8 cellular contexts compared by ENCODE assay signal in genomic region chr9:127450831-127451680, GRCh38. TPM values are rescaled to one million over a fixed set of nuclear protein-coding genes. Genes with fewer than 3 reads are reported as not detected.
DNase-seq lines count a peak whose midpoint lies in the region; ATAC-seq, FAIRE-seq and TF ChIP-seq lines count a peak whose summit lies in the region.

LRSAM1 (plus strand) TSS chr9:127451510; CDS start chr9:127454528, 3,018 bp downstream.
RPL12 (minus strand) TSS chr9:127451406; CDS start chr9:127451317, 89 bp downstream.

- no peaks in the 10 kb centered on the region for H3K9me3 Mint-ChIP-seq in WTC11

- H3K27me3 Mint-ChIP-seq in WTC11 (ENCODE audit: low read depth), result no peaks in the 10 kb centered on the region

- H3K27me3 ChIP-seq in bronchial epithelial cell (ENCODE audit: control insufficient read depth, insufficient read depth, low read length) (no peaks in the 10 kb centered on the region), smooth muscle cell (ENCODE audit: low read depth) (no peaks in the 10 kb centered on the region)

- H3K36me3 ChIP-seq in bronchial epithelial cell (ENCODE audit: control insufficient read depth, insufficient read depth, low read length) (peaks cover 31% of the 10 kb centered on the region), smooth muscle cell (ENCODE audit: low read depth) (no peaks in the 10 kb centered on the region)

- TF ChIP-seq CTCF in WTC11 (IDR thresholded peaks at IDR 0.05), result no peak
- no peak for TF ChIP-seq CTCF in bronchial epithelial cell (IDR thresholded peaks at IDR 0.05; ENCODE audit: insufficient read depth, low read length, severe bottlenecking)
- TF ChIP-seq CTCF in smooth muscle cell (IDR thresholded peaks at IDR 0.05; ENCODE audit: borderline replicate concordance, insufficient read depth, poor library complexity, severe bottlenecking), result no peak

- H3K4me1 ChIP-seq in smooth muscle cell (ENCODE audit: low read depth), result peaks cover 17% of the 10 kb centered on the region

- peaks cover 38% of the 10 kb centered on the region for H3F3A ChIP-seq in smooth muscle cell (ENCODE audit: low read depth)

- H3K4me2 ChIP-seq in smooth muscle cell, result peak within 1 kb of the TSS; percentile 94

- H2AFZ ChIP-seq in smooth muscle cell (ENCODE audit: low read depth), result peak within 1 kb of the TSS; percentile 94

- peaks cover 50% of the 10 kb centered on the region for H4K20me1 ChIP-seq in smooth muscle cell (ENCODE audit: low read depth)

- peaks cover 62% of the 10 kb centered on the region for H3K36me3 Mint-ChIP-seq in WTC11

- peak within 1 kb of the TSS; percentile 99 for H3K27ac Mint-ChIP-seq in WTC11

- POLR2A ChIA-PET in WTC11 (lab: Charles Lee), result interaction anchor here (0.9 to 1.4 kb wide), 5 partner anchors 9 to 419 kb away, joined by 3 to 9 read pairs (median 4); partner anchors contain the start of gene ZNF79

- peak within 1 kb of the TSS; percentile 94 for H3K9ac ChIP-seq in smooth muscle cell (ENCODE audit: low read depth)

- H3K4me3 Mint-ChIP-seq in WTC11, result peak within 1 kb of the TSS; percentile 97

- peak; percentile 97 for DNase-seq in AG08395 (ENCODE audit: low spot score)
- DNase-seq in NCI-H226, result peak; percentile 80
- peak; percentile 98 for DNase-seq in WTC11 (ENCODE audit: low spot score)
- peak; percentile 78 for DNase-seq in bronchial epithelial cell (ENCODE audit: low read depth)
- DNase-seq in iPS-NIHi7 (ENCODE audit: extremely low spot score), result peak; percentile 98
- DNase-seq in smooth muscle cell (lab: John Stamatoyannopoulos, UW; ENCODE audit: unreplicated experiment), result peak; percentile 94

- peak within 1 kb of the TSS; percentile 89 for H3K27ac ChIP-seq in smooth muscle cell (ENCODE audit: low read depth)

- CTCF ChIA-PET in WTC11 (lab: Charles Lee), result interaction anchor here (1.0 to 2.5 kb wide), 3 partner anchors 27 to 284 kb away, joined by 3 to 11 read pairs (median 4); partner anchors contain the start of genes TOR2A and ZNF79

- H3K9me3 ChIP-seq in smooth muscle cell (replicated peaks; ENCODE audit: low read depth), result no peaks in the 10 kb centered on the region

- no peak for FAIRE-seq in bronchial epithelial cell (lab: Jason Lieb, UNC)

- H3K4me3 ChIP-seq in bronchial epithelial cell (ENCODE audit: low read depth, low read length) (peak within 1 kb of the TSS; percentile 89), smooth muscle cell (peak within 1 kb of the TSS; percentile 86)

- under 1% methylated on average over 73 of the region's 73 CpGs for WGBS in smooth muscle cell (ENCODE audit: low lambda C conversion rate)

- peaks cover 34% of the 10 kb centered on the region for H3K4me1 Mint-ChIP-seq in WTC11

- H3K79me2 ChIP-seq in smooth muscle cell (ENCODE audit: low read depth), result peaks cover 36% of the 10 kb centered on the region

- ATAC-seq in GM18909 (IDR thresholded peaks at IDR 0.05; ENCODE audit: poor library complexity, unreplicated experiment), result peak; percentile 70
- ATAC-seq in HG03159 (IDR thresholded peaks at IDR 0.05; ENCODE audit: unreplicated experiment), result peak; percentile 65
- peak; percentile 50 for ATAC-seq in WTC11

TF ChIP-seq in WTC11, 78 proteins besides CTCF, POLR2A, EP300 and RAD21 (continues in another document):
- TF ChIP-seq FOXP1 (CRISPR knock-in tag; IDR thresholded peaks at IDR 0.05; ENCODE audit: borderline replicate concordance) (0 out of 2 replicates have a peak, but pooled peaks have one; percentile 81), TCF7 (CRISPR knock-in tag; IDR thresholded peaks at IDR 0.05; ENCODE audit: low read depth) (no peak), TEAD1 (CRISPR knock-in tag; IDR thresholded peaks at IDR 0.05) (peak; percentile 85), ZMAT4 (CRISPR knock-in tag; IDR thresholded peaks at IDR 0.05) (peak; percentile 13; the same call in 1 of the 2 replicates), ZNF232 (CRISPR knock-in tag; IDR thresholded peaks at IDR 0.05) (0 out of 2 replicates have a peak, but pooled peaks have one; percentile 44), E2F1 (CRISPR knock-in tag; IDR thresholded peaks at IDR 0.05) (0 out of 2 replicates have a peak, but pooled peaks have one; percentile 47), CREM (CRISPR knock-in tag; IDR thresholded peaks at IDR 0.05) (peak; percentile 91), AR (CRISPR knock-in tag; IDR thresholded peaks at IDR 0.05) (peak; percentile 85), E2F4 (CRISPR knock-in tag; IDR thresholded peaks at IDR 0.05; ENCODE audit: borderline replicate concordance, low read depth) (no peak), HMGXB4 (CRISPR knock-in tag; IDR thresholded peaks at IDR 0.05) (0 out of 2 replicates have a peak, but pooled peaks have one; percentile 75), MAX (CRISPR knock-in tag; IDR thresholded peaks at IDR 0.05) (peak; percentile 96)

RNA-seq across cellular contexts. Expression of gene LRSAM1, which starts in this region (rescaled TPM):
- total RNA-seq in WTC11 (2021) (24.6 to 32.4 TPM (median 28.8 TPM) in 3 replicates), bronchial epithelial cell (5.3 and 10.9 TPM in 2 replicates), smooth muscle cell (10.5 and 15.3 TPM in 2 replicates)
- 27.0 and 28.7 TPM in 2 replicates for polyA plus RNA-seq in smooth muscle cell

RNA-seq across cellular contexts. Expression of gene RPL12, which starts in this region (rescaled TPM):
- 1,902 to 2,162 TPM (median 2,101 TPM) in 3 replicates for total RNA-seq in WTC11 (2021)
- 2,552 and 3,707 TPM in 2 replicates for total RNA-seq in bronchial epithelial cell
- 1,296 and 1,445 TPM in 2 replicates for total RNA-seq in smooth muscle cell
- polyA plus RNA-seq in smooth muscle cell, result 371 and 424 TPM in 2 replicates

Comparison
In these comparisons a context has a peak if more than half of its experiments do, and no peak if none do; other contexts are left out.
1. Peak in every context shown above with its lines: DNase-seq, ATAC-seq, H3K4me3 ChIP-seq and H3K27ac ChIP-seq.